In the genomic region with DNA sequence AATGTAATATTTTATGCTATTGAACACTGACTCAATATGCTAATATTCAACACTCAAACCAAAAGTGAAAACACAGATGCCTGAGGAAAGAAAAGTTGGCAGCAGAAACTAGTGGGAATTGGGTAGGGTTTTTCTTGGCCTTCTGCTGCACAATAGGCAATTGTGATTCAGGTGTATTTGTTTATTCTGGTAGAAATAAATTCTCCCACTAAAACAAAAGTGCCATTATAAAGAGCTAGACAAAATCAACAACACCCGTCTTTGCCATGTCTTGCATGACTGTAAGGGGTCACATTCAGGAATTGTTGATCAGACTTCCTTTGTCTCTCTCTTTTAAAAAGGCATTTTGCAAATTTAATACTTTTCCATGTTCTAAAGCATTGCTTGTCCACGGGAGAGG, we compare ENCODE assay signal across 27 cellular contexts.
DNase-seq lines count a peak whose midpoint lies in the region; ATAC-seq and TF ChIP-seq lines count a peak whose summit lies in the region.
"Had no signal": no experiment of that assay in that cellular context is flagged by ENCODE, and none has a peak within 500 bp of the region (broad histone marks: within the 10 kb centered on the region; RNA-seq: fewer than 3 reads in every experiment).

No MANE protein-coding gene starts in this region.

- peak overlapping the region in 3 of 5 experiments; percentile 31 to 64 (median 62) for H3K4me3 Mint-ChIP-seq in brain
- H3K4me3 Mint-ChIP-seq: activated CD8-positive, alpha-beta T cell treated with anti-CD3 and anti-CD28 coated beads for 36 hours; naive thymus-derived CD4-positive, alpha-beta T cell; T-helper 2 cell treated with Interferon-gamma antibody and Interleukin-4, amounts not matched to agents 5 μg/mL and 100 μg/mL, for 36 hours; WTC11 had no signal

- no peaks in the 10 kb centered on the region for H3K79me2 ChIP-seq in ACC112 (ENCODE audit: control insufficient read depth, insufficient read depth, low read length, unreplicated experiment)

- H3K36me3 ChIP-seq in ACC112 (ENCODE audit: insufficient read depth, low read length) (no peaks in the 10 kb centered on the region), mucosa of descending colon (ENCODE audit: low read depth) (no peaks in the 10 kb centered on the region), colonic mucosa (no peaks in the 10 kb centered on the region), esophagus muscularis mucosa (no peaks in the 10 kb centered on the region)
- H3K36me3 ChIP-seq: tibial artery had no signal

- no peak for TF ChIP-seq EP300 in esophagus muscularis mucosa (IDR thresholded peaks at IDR 0.05)

- WGBS in esophagus muscularis mucosa = 52% methylated on average over 2 of the region's 2 CpGs

- H3K4me3 ChIP-seq in ACC112 (ENCODE audit: low read depth, low read length) (peak overlapping the region; percentile 52; the same call in 1 of the 2 replicates), mucosa of descending colon (no peak overlapping the region), colonic mucosa (no peak overlapping the region), esophagus muscularis mucosa (no peak overlapping the region)
- H3K4me3 ChIP-seq: tibial artery had no signal

- peak overlapping the region; percentile 80 to 94 (median 87) for H3K27ac Mint-ChIP-seq in brain
- H3K27ac Mint-ChIP-seq: activated CD8-positive, alpha-beta T cell treated with anti-CD3 and anti-CD28 coated beads for 36 hours; naive thymus-derived CD4-positive, alpha-beta T cell; T-helper 2 cell treated with Interferon-gamma antibody and Interleukin-4, amounts not matched to agents 5 μg/mL and 100 μg/mL, for 36 hours; WTC11 had no signal

- peak overlapping the region; percentile 38 for H3K27ac ChIP-seq in ACC112 (ENCODE audit: low read depth, low read length)
- no peak overlapping the region for H3K27ac ChIP-seq in colonic mucosa
- peak overlapping the region in 1 of 4 donors; percentile 4 for H3K27ac ChIP-seq in esophagus muscularis mucosa (replicated peaks in 1 of 4)
- H3K27ac ChIP-seq: epithelial cell of prostate had no signal

- H3K9me3 Mint-ChIP-seq in brain = peaks cover 4 to 15% (median 11%) of the 10 kb centered on the region in 5 experiments
- H3K9me3 Mint-ChIP-seq: activated CD8-positive, alpha-beta T cell treated with anti-CD3 and anti-CD28 coated beads for 36 hours; T-helper 2 cell treated with Interferon-gamma antibody and Interleukin-4, amounts not matched to agents 5 μg/mL and 100 μg/mL, for 36 hours had no signal

- DNase-seq in NCI-H1048 (lab: John Stamatoyannopoulos, UW) (peak; percentile 15), mucosa of descending colon (no peak), NCI-H82 (lab: John Stamatoyannopoulos, UW) (no peak), cerebellar nuclear complex (lab: John Stamatoyannopoulos, UW) (no peak), colonic mucosa (no peak), esophagus muscularis mucosa (ENCODE audit: extremely low spot score) (no peak)
- DNase-seq: activated CD8-positive, alpha-beta T cell treated with anti-CD3 and anti-CD28 coated beads for 36 hours; activated naive CD4-positive, alpha-beta T cell treated with Interleukin-2 at 50 U/mL for 16 hours; anterior cingulate cortex; C1 segment of cervical spinal cord; cortex of kidney; EL; foreskin melanocyte; mesenchymal stem cell; naive thymus-derived CD4-positive, alpha-beta T cell; NCI-H1694; NCI-H2227 treated with DMSO at 0.1 percent for 48 hours; stimulated activated CD4-positive, alpha-beta T cell treated with anti-CD3 and anti-CD28 coated beads, Interleukin-2, amount 100 ng/mL, for 48 hours; stimulated activated naive CD8-positive, alpha-beta T cell treated with anti-CD3 and anti-CD28 coated beads, Interleukin-15, Interleukin-2, amounts not matched to agents 100 U/mL and 50 U/mL, for 24 hours; tibial artery had no signal

- H3K4me1 ChIP-seq in ACC112 (ENCODE audit: control insufficient read depth, insufficient read depth, low read length, unreplicated experiment) = peaks cover 14% of the 10 kb centered on the region
- no peaks in the 10 kb centered on the region for H3K4me1 ChIP-seq in mucosa of descending colon (ENCODE audit: low read depth)
- H3K4me1 ChIP-seq in colonic mucosa = no peaks in the 10 kb centered on the region
- peaks cover 0 to 8% (median 2%) of the 10 kb centered on the region in 4 donors for H3K4me1 ChIP-seq in esophagus muscularis mucosa
- H3K4me1 ChIP-seq: tibial artery had no signal

- H3K4me1 Mint-ChIP-seq in brain = peaks cover 40% of the 10 kb centered on the region
- H3K4me1 Mint-ChIP-seq: naive thymus-derived CD4-positive, alpha-beta T cell had no signal

- peak; percentile 16 for ATAC-seq in mucosa of descending colon
- ATAC-seq: activated CD8-positive, alpha-beta T cell treated with anti-CD3 and anti-CD28 coated beads for 36 hours; HCT116; naive thymus-derived CD4-positive, alpha-beta T cell; SK-N-SH treated with all-trans-retinoic acid at 6 μM for 48 hours; stimulated activated naive CD8-positive, alpha-beta T cell treated with anti-CD3 and anti-CD28 coated beads, Interleukin-15, Interleukin-2, amounts not matched to agents 100 U/mL and 50 U/mL, for 24 hours; WTC11 had no signal

- peaks cover 2% of the 10 kb centered on the region for H3K27me3 Mint-ChIP-seq in brain

- intact Hi-C loops in mucosa of descending colon (cut with DNase I, micrococcal nuclease) (no loop called here), colonic mucosa (cut with DNase I) (loop anchor here (10.0 kb wide), 1 partner anchor 243 kb away; no protein-coding TSS in a partner anchor), esophagus muscularis mucosa (cut with DNase I) (no loop called here)

- H2AFZ ChIP-seq in ACC112 (ENCODE audit: low read length, unreplicated experiment) = peak overlapping the region; percentile 97

- TF ChIP-seq CTCF in brain (conservative IDR thresholded peaks at IDR 0.05) (no peak), mucosa of descending colon (IDR thresholded peaks at IDR 0.05) (no peak), colonic mucosa (IDR thresholded peaks at IDR 0.05) (no peak), esophagus muscularis mucosa (IDR thresholded peaks at IDR 0.05) (no peak)

- H3K36me3 Mint-ChIP-seq in brain = peaks cover 3% of the 10 kb centered on the region
- H3K36me3 Mint-ChIP-seq: naive thymus-derived CD4-positive, alpha-beta T cell; WTC11 had no signal

- H3K27me3 ChIP-seq in ACC112 (ENCODE audit: insufficient read depth, low read length) = no peaks in the 10 kb centered on the region
- H3K27me3 ChIP-seq in colonic mucosa = no peaks in the 10 kb centered on the region
- H3K27me3 ChIP-seq in esophagus muscularis mucosa = no peaks in the 10 kb centered on the region
- H3K27me3 ChIP-seq: tibial artery had no signal

- TF ChIP-seq POLR2A in esophagus muscularis mucosa (IDR thresholded peaks at IDR 0.05; ENCODE audit: low read depth) = no peak

- H3K9ac ChIP-seq in colonic mucosa (ENCODE audit: low read depth in 2 of 2, low read length in 2 of 2) = no peak overlapping the region

- H3K9me3 ChIP-seq in mucosa of descending colon (no peaks in the 10 kb centered on the region), colonic mucosa (no peaks in the 10 kb centered on the region), esophagus muscularis mucosa (no peaks in the 10 kb centered on the region)
- H3K9me3 ChIP-seq: tibial artery had no signal
